Comparison of ENCODE assay signal across 1 cellular context in genomic region chr4:185335579-185335978, GRCh38.
TF ChIP-seq lines count a peak whose summit lies in the region.

No MANE protein-coding gene starts in this region.

TF ChIP-seq in A549, 52 proteins besides CTCF, POLR2A, EP300 and RAD21 (continued from another document):
- TF ChIP-seq NFE2L2 (conservative IDR thresholded peaks at IDR 0.05; ENCODE audit: low read length), result no peak
- no peak for TF ChIP-seq PHF8 (IDR thresholded peaks at IDR 0.05; ENCODE audit: borderline replicate concordance, low read depth)
- TF ChIP-seq JUNB (IDR thresholded peaks at IDR 0.05), result no peak
- no peak for TF ChIP-seq SREBF2 (IDR thresholded peaks at IDR 0.05)
- TF ChIP-seq CEBPB (IDR thresholded peaks at IDR 0.05), result no peak
- no peak for TF ChIP-seq ZFP36 (IDR thresholded peaks at IDR 0.05; ENCODE audit: borderline replicate concordance, partially characterized antibody)
- no peak for TF ChIP-seq KDM1A (IDR thresholded peaks at IDR 0.05; ENCODE audit: low read depth)
- no peak for TF ChIP-seq HMGXB4 (CRISPR knock-in tag; IDR thresholded peaks at IDR 0.05; ENCODE audit: borderline replicate concordance)
